Comparison of ENCODE assay signal across 24 cellular contexts in genomic region chr12:58378038-58378437, GRCh38.
DNase-seq lines count a peak whose midpoint lies in the region; ATAC-seq and TF ChIP-seq lines count a peak whose summit lies in the region.
"Had no signal": no experiment of that assay in that cellular context is flagged by ENCODE, and none has a peak within 500 bp of the region (broad histone marks: within the 10 kb centered on the region; RNA-seq: fewer than 3 reads in every experiment).

No MANE protein-coding gene starts in this region.

- H3K27me3 Mint-ChIP-seq in MCF 10A (ENCODE audit: insufficient read depth, unreplicated experiment): no peaks in the 10 kb centered on the region

- no peak for ATAC-seq in GM18498 (IDR thresholded peaks at IDR 0.05; ENCODE audit: unreplicated experiment)
- no peak for ATAC-seq in stimulated activated effector memory CD8-positive, alpha-beta T cell treated with anti-CD3 and anti-CD28 coated beads, Interleukin-12 subunit alpha, Interleukin-12 subunit beta, amount 100 ng/mL, for 72 hours
- ATAC-seq: CD8-positive, alpha-beta T cell; HCT116; Right ventricle myocardium inferior had no signal

- DNase-seq in MCF 10A (ENCODE audit: unreplicated experiment) (peak; percentile 11), breast epithelium (ENCODE audit: low spot score in 2 of 2) (no peak), choroid plexus epithelial cell (ENCODE audit: low read depth) (peak; percentile 17), fibroblast of the conjunctiva (ENCODE audit: low read depth) (peak; percentile 33), dorsolateral prefrontal cortex (no peak), COLO829 (ENCODE audit: low spot score) (no peak)
- no peak for DNase-seq in stimulated activated effector memory CD8-positive, alpha-beta T cell treated with anti-CD3 and anti-CD28 coated beads, Interleukin-12 subunit alpha, Interleukin-12 subunit beta, amount 100 ng/mL, for 72 hours (ENCODE audit: low spot score in 2 of 2)
- DNase-seq: AML-193; C1 segment of cervical spinal cord; Calu3; CD8-positive, alpha-beta T cell; DMS153; GOT3; NCI-H1417; NCI-H1694 treated with DMSO at 0.1 percent for 48 hours; NCI-H446; NCI-H526 treated with DMSO at 0.1 percent for 48 hours; OCI-M1 had no signal

- peak overlapping the region; percentile 46 for H3K27ac Mint-ChIP-seq in MCF 10A (ENCODE audit: low read depth, unreplicated experiment)
- H3K27ac Mint-ChIP-seq in stimulated activated effector memory CD8-positive, alpha-beta T cell treated with anti-CD3 and anti-CD28 coated beads, Interleukin-12 subunit alpha, Interleukin-12 subunit beta, amount 100 ng/mL, for 72 hours: no peak overlapping the region
- H3K27ac Mint-ChIP-seq: CD8-positive, alpha-beta T cell; IgD-negative memory B cell had no signal

- no TSS peak for BruUV-seq in MCF 10A (replicated peaks; lab: Mats Ljungman, UMichigan)

- H3K36me3 Mint-ChIP-seq in MCF 10A (ENCODE audit: insufficient read depth, unreplicated experiment): no peaks in the 10 kb centered on the region
- H3K36me3 Mint-ChIP-seq in stimulated activated effector memory CD8-positive, alpha-beta T cell treated with anti-CD3 and anti-CD28 coated beads, Interleukin-12 subunit alpha, Interleukin-12 subunit beta, amount 100 ng/mL, for 72 hours: no peaks in the 10 kb centered on the region
- H3K36me3 Mint-ChIP-seq: CD8-positive, alpha-beta T cell had no signal

- no peaks in the 10 kb centered on the region for H3K36me3 ChIP-seq in breast epithelium
- H3K36me3 ChIP-seq: SJSA1 had no signal

- no peaks in the 10 kb centered on the region for H3K4me1 ChIP-seq in breast epithelium
- H3K4me1 ChIP-seq: SJSA1 had no signal

- intact Hi-C loops in MCF 10A (cut with micrococcal nuclease) (no loop called here), breast epithelium (cut with DNase I; ENCODE audit: low total_unique reads) (no loop called here), dorsolateral prefrontal cortex (cut with DNase I) (no loop called here)

- H3K9me3 ChIP-seq in breast epithelium: no peaks in the 10 kb centered on the region
- H3K9me3 ChIP-seq: SJSA1 had no signal

- H3K27ac ChIP-seq in breast epithelium: no peak overlapping the region
- H3K27ac ChIP-seq in dorsolateral prefrontal cortex: no peak overlapping the region
- H3K27ac ChIP-seq: 22Rv1, SJSA1 had no signal

- no peaks in the 10 kb centered on the region for H3K9me3 Mint-ChIP-seq in MCF 10A (ENCODE audit: unreplicated experiment)
- no peaks in the 10 kb centered on the region for H3K9me3 Mint-ChIP-seq in stimulated activated effector memory CD8-positive, alpha-beta T cell treated with anti-CD3 and anti-CD28 coated beads, Interleukin-12 subunit alpha, Interleukin-12 subunit beta, amount 100 ng/mL, for 72 hours
- H3K9me3 Mint-ChIP-seq: CD8-positive, alpha-beta T cell had no signal

- CTCF ChIA-PET in MCF 10A (lab: Yijun Ruan, JAX): no interaction called here

- H3K27me3 ChIP-seq in breast epithelium (no peaks in the 10 kb centered on the region), dorsolateral prefrontal cortex (peaks cover 0 to 1% (median 0%) of the 10 kb centered on the region in 45 donors)
- H3K27me3 ChIP-seq: SJSA1 had no signal

- H3K4me3 Mint-ChIP-seq in MCF 10A (ENCODE audit: unreplicated experiment): no peak overlapping the region
- no peak overlapping the region for H3K4me3 Mint-ChIP-seq in stimulated activated effector memory CD8-positive, alpha-beta T cell treated with anti-CD3 and anti-CD28 coated beads, Interleukin-12 subunit alpha, Interleukin-12 subunit beta, amount 100 ng/mL, for 72 hours
- H3K4me3 Mint-ChIP-seq: CD8-positive, alpha-beta T cell; IgD-negative memory B cell had no signal

- no peak for TF ChIP-seq CTCF in MCF 10A (IDR thresholded peaks at IDR 0.05; ENCODE audit: unreplicated experiment)
- TF ChIP-seq CTCF in breast epithelium (IDR thresholded peaks at IDR 0.05): no peak
- TF ChIP-seq CTCF in choroid plexus epithelial cell (conservative IDR thresholded peaks at IDR 0.05; ENCODE audit: low read depth, low read length): no peak
- TF ChIP-seq CTCF in dorsolateral prefrontal cortex (IDR thresholded peaks at IDR 0.05 in 54 of 56, conservative IDR thresholded peaks at IDR 0.05 in 2 of 56; ENCODE audit: low read depth in 1 of 56, partially characterized antibody in 56 of 56): no peak

- H3K4me1 Mint-ChIP-seq in MCF 10A (ENCODE audit: insufficient read depth, unreplicated experiment): no peaks in the 10 kb centered on the region
- H3K4me1 Mint-ChIP-seq in stimulated activated effector memory CD8-positive, alpha-beta T cell treated with anti-CD3 and anti-CD28 coated beads, Interleukin-12 subunit alpha, Interleukin-12 subunit beta, amount 100 ng/mL, for 72 hours: no peaks in the 10 kb centered on the region
- H3K4me1 Mint-ChIP-seq: IgD-negative memory B cell had no signal

- H3K4me3 ChIP-seq in breast epithelium (no peak overlapping the region), choroid plexus epithelial cell (ENCODE audit: low read depth, low read length) (no peak overlapping the region), dorsolateral prefrontal cortex (no peak overlapping the region)
- H3K4me3 ChIP-seq: SJSA1 had no signal

- no peak for TF ChIP-seq POLR2A in breast epithelium (IDR thresholded peaks at IDR 0.05)

- POLR2A ChIA-PET in MCF 10A (lab: Yijun Ruan, JAX): interaction anchor here (0.7 kb wide), 1 partner anchor 9 kb away, joined by 3 read pairs; no protein-coding TSS in a partner anchor

Comparison
In these comparisons a context has a peak if more than half of its experiments do, and no peak if none do; other contexts are left out.
1. DNase-seq: peak in MCF 10A (single experiment), choroid plexus epithelial cell (single experiment) and fibroblast of the conjunctiva (single experiment); none in breast epithelium (0 of 2), stimulated activated effector memory CD8-positive, alpha-beta T cell treated with anti-CD3 and anti-CD28 coated beads, Interleukin-12 subunit alpha, Interleukin-12 subunit beta, amount 100 ng/mL, for 72 hours (0 of 2), dorsolateral prefrontal cortex (0 of 10) and COLO829 (single experiment).